8 cellular contexts compared by ENCODE assay signal in genomic region chr16:53503270-53503911, GRCh38. TPM values are rescaled to one million over a fixed set of nuclear protein-coding genes. Genes with fewer than 3 reads are reported as not detected.
A peak's percentile ranks its signal among the peaks of the same experiment; 100 is the strongest.
DNase-seq lines count a peak whose midpoint lies in the region; ATAC-seq, FAIRE-seq and TF ChIP-seq lines count a peak whose summit lies in the region.

No MANE protein-coding gene starts in this region.

- peaks cover 11 to 20% (median 12%) of the 10 kb centered on the region in 3 donors for H3K36me3 Mint-ChIP-seq in naive thymus-derived CD8-positive, alpha-beta T cell
- H3K36me3 Mint-ChIP-seq in stimulated activated naive B cell treated with anti-CD40 and anti-IgM and Interleukin-4, amounts not matched to agents 10 μg/mL and 1 μg/mL and 100 μg/mL, for 72 hours: peaks cover 1 to 7% of the 10 kb centered on the region in 2 donors

- peak overlapping the region; percentile 87 to 98 (median 94) for H3K4me3 Mint-ChIP-seq in naive thymus-derived CD8-positive, alpha-beta T cell
- H3K4me3 Mint-ChIP-seq in stimulated activated naive B cell treated with anti-CD40 and anti-IgM and Interleukin-4, amounts not matched to agents 10 μg/mL and 1 μg/mL and 100 μg/mL, for 72 hours: peak overlapping the region; percentile 93 to 99

- peaks cover 20 to 59% (median 51%) of the 10 kb centered on the region in 4 donors for H3K4me1 Mint-ChIP-seq in naive thymus-derived CD8-positive, alpha-beta T cell
- H3K4me1 Mint-ChIP-seq in stimulated activated naive B cell treated with anti-CD40 and anti-IgM and Interleukin-4, amounts not matched to agents 10 μg/mL and 1 μg/mL and 100 μg/mL, for 72 hours: peaks cover 28 to 35% of the 10 kb centered on the region in 2 donors

- POLR2A ChIA-PET in RWPE1 (lab: Yijun Ruan, JAX; ENCODE audit: low non-redundant PET): interaction anchor here (0.6 kb wide), 1 partner anchor 118 kb away, joined by 5 read pairs; no protein-coding TSS in a partner anchor
- POLR2A ChIA-PET in naive thymus-derived CD8-positive, alpha-beta T cell (lab: Charles Lee): interaction anchor here (1.0 to 19.6 kb wide), 15 partner anchors 10 to 201 kb away, joined by 4 to 316 read pairs (median 12); partner anchors contain the start of genes FTO, RBL2 and RPGRIP1L

- DNase-seq in ELF-1 (ENCODE audit: low read depth, low spot score): peak; percentile 100
- peak; percentile 94 for DNase-seq in H54 (ENCODE audit: insufficient read length, low spot score)
- DNase-seq in LoVo (ENCODE audit: low spot score): peak; percentile 99
- peak; percentile 100 for DNase-seq in RWPE1 (ENCODE audit: low spot score)
- peak; percentile 99 for DNase-seq in activated T-helper 9 cell treated with anti-CD3 and anti-CD28 coated beads, Interleukin-2, amount 50 U/mL, for 16 hours (ENCODE audit: low read depth)
- DNase-seq in fibroblast of mammary gland (ENCODE audit: low read depth): peak; percentile 100
- peak; percentile 97 to 100 (median 100) for DNase-seq in naive thymus-derived CD8-positive, alpha-beta T cell
- peak; percentile 100 for DNase-seq in stimulated activated naive B cell treated with anti-CD40 and anti-IgM and Interleukin-4, amounts not matched to agents 10 μg/mL and 1 μg/mL and 100 μg/mL, for 72 hours

- no peaks in the 10 kb centered on the region for H3K27me3 Mint-ChIP-seq in naive thymus-derived CD8-positive, alpha-beta T cell
- H3K27me3 Mint-ChIP-seq in stimulated activated naive B cell treated with anti-CD40 and anti-IgM and Interleukin-4, amounts not matched to agents 10 μg/mL and 1 μg/mL and 100 μg/mL, for 72 hours: no peaks in the 10 kb centered on the region

- peak; percentile 73 for FAIRE-seq in H54 (lab: Jason Lieb, UNC)

- TF ChIP-seq POLR2A in H54 (IDR thresholded peaks at IDR 0.05; ENCODE audit: low read depth, low read length): peak; percentile 89

- no peaks in the 10 kb centered on the region for H3K9me3 Mint-ChIP-seq in naive thymus-derived CD8-positive, alpha-beta T cell
- H3K9me3 Mint-ChIP-seq in stimulated activated naive B cell treated with anti-CD40 and anti-IgM and Interleukin-4, amounts not matched to agents 10 μg/mL and 1 μg/mL and 100 μg/mL, for 72 hours: no peaks in the 10 kb centered on the region

- H3K27ac ChIP-seq in RWPE1: peak overlapping the region; percentile 87

- CTCF ChIA-PET in RWPE1 (lab: Yijun Ruan, JAX): interaction anchor here (0.5 to 0.7 kb wide), 2 partner anchors 311 to 322 kb away, joined by 3 to 7 read pairs; no protein-coding TSS in a partner anchor

- H3K4me3 ChIP-seq in fibroblast of mammary gland (ENCODE audit: control insufficient read depth, low read depth, low read length): peak overlapping the region; percentile 63

- peak overlapping the region; percentile 87 to 97 (median 94) for H3K27ac Mint-ChIP-seq in naive thymus-derived CD8-positive, alpha-beta T cell
- H3K27ac Mint-ChIP-seq in stimulated activated naive B cell treated with anti-CD40 and anti-IgM and Interleukin-4, amounts not matched to agents 10 μg/mL and 1 μg/mL and 100 μg/mL, for 72 hours: peak overlapping the region; percentile 96

- ATAC-seq in naive thymus-derived CD8-positive, alpha-beta T cell: peak; percentile 86 to 88
- peak; percentile 92 to 93 for ATAC-seq in stimulated activated naive B cell treated with anti-CD40 and anti-IgM and Interleukin-4, amounts not matched to agents 10 μg/mL and 1 μg/mL and 100 μg/mL, for 72 hours (replicated peaks)

- TF ChIP-seq CTCF in RWPE1 (conservative IDR thresholded peaks at IDR 0.05; ENCODE audit: low read depth): no peak
- no peak for TF ChIP-seq CTCF in fibroblast of mammary gland (conservative IDR thresholded peaks at IDR 0.05; ENCODE audit: control insufficient read depth, insufficient read depth, low read depth, low read length)

RNA-seq across cellular contexts. Expression of gene AKTIP, which starts 0.4 kb away (rescaled TPM):
- total RNA-seq in naive thymus-derived CD8-positive, alpha-beta T cell: 100 to 1,000 TPM; 155 to 159 TPM
- 100 to 1,000 TPM in 2 of 3 donors, 10 to 100 TPM in 1; 60.3 to 124 (median 114) TPM for polyA plus RNA-seq in naive thymus-derived CD8-positive, alpha-beta T cell

Comparison
In these comparisons a context has a peak if more than half of its experiments do, and no peak if none do; other contexts are left out.
1. Peak in every context shown above with its lines: DNase-seq, ATAC-seq, H3K4me3 ChIP-seq and H3K27ac ChIP-seq.